ENCODE assay signal across 26 cellular contexts in genomic region chr5:12625667-12626263, GRCh38.
DNase-seq lines count a peak whose midpoint lies in the region; TF ChIP-seq lines count a peak whose summit lies in the region.
"Had no signal": no experiment of that assay in that cellular context is flagged by ENCODE, and none has a peak within 500 bp of the region (broad histone marks: within the 10 kb centered on the region; RNA-seq: fewer than 3 reads in every experiment).

No MANE protein-coding gene starts in this region.

- no peak for DNase-seq in H7
- peak; percentile 15 for DNase-seq in SW480 (ENCODE audit: low spot score)
- DNase-seq in endothelial cell (ENCODE audit: low spot score): no peak
- DNase-seq in activated effector memory CD4-positive, alpha-beta T cell treated with anti-CD3 and anti-CD28 coated beads, Interleukin-2, amount 50 U/mL, for 16 hours: no peak
- DNase-seq in T1000 (lab: John Stamatoyannopoulos, UW): no peak
- DNase-seq in ureter (ENCODE audit: low spot score): no peak
- no peak for DNase-seq in GM19240 (ENCODE audit: insufficient read length, low spot score)
- DNase-seq: AML-193; CD4-positive, alpha-beta T cell; HFFc6; KBM-7; MV-4-11; NCI-H1105; NCI-H146; NCI-H1930; NCI-H2107; NCI-H446; NCI-H524 treated with DMSO at 0.1 percent for 48 hours; NCI-H82; Right ventricle myocardium superior; RPMI8226; T-cell had no signal

- no peaks in the 10 kb centered on the region for H3K4me1 Mint-ChIP-seq in endothelial cell (ENCODE audit: unreplicated experiment)
- H3K4me1 Mint-ChIP-seq: T-cell had no signal

- no peak for TF ChIP-seq CTCF in endothelial cell (IDR thresholded peaks at IDR 0.05; ENCODE audit: unreplicated experiment)

- H3K4me3 ChIP-seq in H7 (ENCODE audit: insufficient read depth, low read depth, low read length) (peak overlapping the region; percentile 30; the same call in 1 of the 2 replicates), iPS-20b (ENCODE audit: low read length) (peak overlapping the region; percentile 57)
- H3K4me3 ChIP-seq: A549; BLaER1 treated with 17β-estradiol and CSF1 and Interleukin-3, amounts not matched to agents 10 nM and 100 nM; SJSA1 had no signal

- H3K9ac ChIP-seq in iPS-20b (ENCODE audit: low read depth, low read length): peak overlapping the region; percentile 60; the same call in 1 of the 2 replicates
- H3K9ac ChIP-seq: BLaER1 treated with 17β-estradiol and CSF1 and Interleukin-3, amounts not matched to agents 10 nM and 100 nM had no signal

- H3K36me3 ChIP-seq in H7 (replicated peaks; ENCODE audit: control insufficient read depth, insufficient read depth, low read length) (no peaks in the 10 kb centered on the region), iPS-20b (ENCODE audit: insufficient read depth, low read depth, low read length) (no peaks in the 10 kb centered on the region)
- H3K36me3 ChIP-seq: BLaER1 treated with 17β-estradiol and CSF1 and Interleukin-3, amounts not matched to agents 10 nM and 100 nM; SJSA1 had no signal

- no peak overlapping the region for H3K27ac Mint-ChIP-seq in endothelial cell (ENCODE audit: unreplicated experiment)
- H3K27ac Mint-ChIP-seq: CD4-positive, alpha-beta T cell; HFFc6; T-cell had no signal

- H3K9me3 ChIP-seq in iPS-20b (ENCODE audit: insufficient read depth, low read depth, low read length): no peaks in the 10 kb centered on the region
- H3K9me3 ChIP-seq: A549, SJSA1 had no signal

- H3K9me3 Mint-ChIP-seq in endothelial cell (ENCODE audit: unreplicated experiment): peaks cover 4% of the 10 kb centered on the region

- H3K4me1 ChIP-seq in iPS-20b (ENCODE audit: insufficient read depth, low read length): peaks cover 13% of the 10 kb centered on the region
- H3K4me1 ChIP-seq: A549; BLaER1 treated with 17β-estradiol and CSF1 and Interleukin-3, amounts not matched to agents 10 nM and 100 nM; SJSA1 had no signal

- H3K27me3 ChIP-seq in H7 (ENCODE audit: control insufficient read depth, insufficient read depth, low read length) (no peaks in the 10 kb centered on the region), iPS-20b (ENCODE audit: insufficient read depth, low read length) (no peaks in the 10 kb centered on the region)
- H3K27me3 ChIP-seq: BLaER1 treated with 17β-estradiol and CSF1 and Interleukin-3, amounts not matched to agents 10 nM and 100 nM; SJSA1 had no signal

- H3K27ac ChIP-seq in iPS-20b (ENCODE audit: low read length): peak overlapping the region; percentile 55
- H3K27ac ChIP-seq: A549; BLaER1 treated with 17β-estradiol and CSF1 and Interleukin-3, amounts not matched to agents 10 nM and 100 nM; SJSA1 had no signal

- peaks cover 4% of the 10 kb centered on the region for H3K36me3 Mint-ChIP-seq in endothelial cell (ENCODE audit: low read depth, unreplicated experiment)
- H3K36me3 Mint-ChIP-seq: T-cell had no signal

- H3K27me3 Mint-ChIP-seq in endothelial cell (ENCODE audit: unreplicated experiment): no peaks in the 10 kb centered on the region
- H3K27me3 Mint-ChIP-seq: CD4-positive, alpha-beta T cell; T-cell had no signal

- peak overlapping the region; percentile 12 for H3K4me3 Mint-ChIP-seq in endothelial cell (ENCODE audit: unreplicated experiment)
- H3K4me3 Mint-ChIP-seq: CD4-positive, alpha-beta T cell; HFFc6; T-cell had no signal
